ENCODE assay signal across 11 cellular contexts in genomic region chr13:24063281-24063851, GRCh38.
DNase-seq lines count a peak whose midpoint lies in the region; ATAC-seq, FAIRE-seq and TF ChIP-seq lines count a peak whose summit lies in the region.
"Had no signal": no experiment of that assay in that cellular context is flagged by ENCODE, and none has a peak within 500 bp of the region (broad histone marks: within the 10 kb centered on the region; RNA-seq: fewer than 3 reads in every experiment).

No MANE protein-coding gene starts in this region.

- H3K4me3 Mint-ChIP-seq in activated naive CD8-positive, alpha-beta T cell: peak overlapping the region; percentile 69

- TF ChIP-seq RAD21 in liver (IDR thresholded peaks at IDR 0.05) (no peak), HepG2 (CRISPR knock-in tag; IDR thresholded peaks at IDR 0.05) (no peak)

- peaks cover 21% of the 10 kb centered on the region for H3K4me1 Mint-ChIP-seq in activated naive CD8-positive, alpha-beta T cell (ENCODE audit: low read depth)

- H3K27me3 ChIP-seq in liver (ENCODE audit: control insufficient read depth in 4 of 4, insufficient read depth in 4 of 4, low read length in 3 of 4): no peaks in the 10 kb centered on the region
- peaks cover 0 to 5% of the 10 kb centered on the region in 2 experiments; a peak in 2 of 5 replicates for H3K27me3 ChIP-seq in HepG2 (ENCODE audit: control insufficient read depth in 1 of 2, insufficient read depth in 2 of 2, low read length in 2 of 2)
- no peaks in the 10 kb centered on the region for H3K27me3 ChIP-seq in layer of hippocampus (ENCODE audit: control insufficient read depth, insufficient read depth, low read length)
- H3K27me3 ChIP-seq in vagina: no peaks in the 10 kb centered on the region
- no peaks in the 10 kb centered on the region for H3K27me3 ChIP-seq in MM.1S (replicated peaks; ENCODE audit: insufficient read depth, low read length)
- H3K27me3 ChIP-seq in Karpas-422 (ENCODE audit: low read length): 0 out of 2 replicates have a peak, but pooled peaks cover under 1% of the 10 kb centered on the region

- H3K4me2 ChIP-seq in HepG2 (ENCODE audit: low read depth, low read length) (no peak overlapping the region), MM.1S (ENCODE audit: low read depth, low read length) (no peak overlapping the region), Karpas-422 (ENCODE audit: low read depth, low read length, poor library complexity, severe bottlenecking) (no peak overlapping the region)

- H2AFZ ChIP-seq in HepG2 (ENCODE audit: low read length): no peak overlapping the region
- H2AFZ ChIP-seq in MM.1S (ENCODE audit: low read length): no peak overlapping the region
- no peak overlapping the region for H2AFZ ChIP-seq in Karpas-422 (ENCODE audit: low read length)

- H3K27ac Mint-ChIP-seq in activated naive CD8-positive, alpha-beta T cell: peak overlapping the region; percentile 62

- H3F3A ChIP-seq in MM.1S (ENCODE audit: insufficient read depth, low read length): no peaks in the 10 kb centered on the region

- WGBS in liver: 68% methylated on average over 8 of the region's 8 CpGs
- WGBS in HepG2 (ENCODE audit: low lambda C conversion rate): 52% methylated on average over 8 of the region's 8 CpGs

- H3K9me3 ChIP-seq in liver (ENCODE audit: control insufficient read depth in 4 of 4, low read length in 3 of 4): no peaks in the 10 kb centered on the region
- H3K9me3 ChIP-seq in HepG2 (ENCODE audit: low read length): no peaks in the 10 kb centered on the region
- H3K9me3 ChIP-seq in vagina: no peaks in the 10 kb centered on the region
- no peaks in the 10 kb centered on the region for H3K9me3 ChIP-seq in MM.1S (replicated peaks; ENCODE audit: insufficient read depth, low read length)
- no peaks in the 10 kb centered on the region for H3K9me3 ChIP-seq in Karpas-422 (ENCODE audit: low read length)

- no peaks in the 10 kb centered on the region for H3K36me3 Mint-ChIP-seq in activated naive CD8-positive, alpha-beta T cell

- TF ChIP-seq POLR2A in HepG2 (IDR thresholded peaks at IDR 0.05; ENCODE audit: insufficient read depth in 1 of 2, low read depth in 2 of 2, low read length in 2 of 2) (no peak), vagina (IDR thresholded peaks at IDR 0.05) (no peak)

- POLR2A ChIA-PET in HepG2 (lab: Yijun Ruan, JAX): no interaction called here

- no peaks in the 10 kb centered on the region for H3K9me2 ChIP-seq in MM.1S (replicated peaks; ENCODE audit: insufficient read depth, low read length)
- H3K9me2 ChIP-seq in Karpas-422 (replicated peaks; ENCODE audit: insufficient read depth, low read length): no peaks in the 10 kb centered on the region

- FAIRE-seq in HepG2 (lab: Jason Lieb, UNC): no peak
- FAIRE-seq: keratinocyte had no signal

- no peaks in the 10 kb centered on the region for H3K27me3 Mint-ChIP-seq in activated naive CD8-positive, alpha-beta T cell

- CTCF ChIA-PET in HepG2 (lab: Yijun Ruan, JAX; ENCODE audit: low intra/inter-chr PET ratio, low total read pairs): no interaction called here

- H3K36me3 ChIP-seq in liver (ENCODE audit: control insufficient read depth in 4 of 4, insufficient read depth in 3 of 4, low read depth in 1 of 4, low read length in 3 of 4) (no peaks in the 10 kb centered on the region), HepG2 (replicated peaks in 1 of 2; ENCODE audit: control insufficient read depth in 1 of 2, insufficient read depth in 2 of 2, low read length in 2 of 2) (no peaks in the 10 kb centered on the region), vagina (no peaks in the 10 kb centered on the region), MM.1S (replicated peaks; ENCODE audit: insufficient read depth, low read length) (no peaks in the 10 kb centered on the region), Karpas-422 (ENCODE audit: insufficient read depth, low read length) (no peaks in the 10 kb centered on the region)

- H3K27ac ChIP-seq in liver (ENCODE audit: low read depth in 1 of 2, low read length in 2 of 2) (peak overlapping the region in 1 of 2 donors; percentile 82), HepG2 (ENCODE audit: extremely low read length, insufficient read depth, low read length) (no peak overlapping the region), layer of hippocampus (ENCODE audit: low read depth, low read length) (peak overlapping the region; percentile 18), vagina (peak overlapping the region; percentile 31), MM.1S (ENCODE audit: low read length) (no peak overlapping the region), Karpas-422 (ENCODE audit: low read length) (no peak overlapping the region)
- H3K27ac ChIP-seq: C4-2B had no signal

- TF ChIP-seq CTCF in liver (IDR thresholded peaks at IDR 0.05; ENCODE audit: low read depth, low read length, missing input control) (no peak), HepG2 (CRISPR knock-in tag; IDR thresholded peaks at IDR 0.05) (no peak), vagina (IDR thresholded peaks at IDR 0.05) (no peak), MM.1S (IDR thresholded peaks at IDR 0.05; ENCODE audit: low read length) (no peak)

- no peaks in the 10 kb centered on the region for H3K79me2 ChIP-seq in HepG2 (ENCODE audit: insufficient read depth, low read length)
- H3K79me2 ChIP-seq in MM.1S (ENCODE audit: low read length): no peaks in the 10 kb centered on the region
- no peaks in the 10 kb centered on the region for H3K79me2 ChIP-seq in Karpas-422 (ENCODE audit: low read length)

- in situ Hi-C loops in HepG2 (cut with HindIII; ENCODE audit: extremely low pct_ligation_motif_present, low pct_unique_long_range_greater_than_20kb): no loop called here

- intact Hi-C loops in HepG2 (cut with micrococcal nuclease; ENCODE audit: unreplicated experiment): no loop called here
- intact Hi-C loops in vagina (cut with DNase I): no loop called here

- no peak for TF ChIP-seq EP300 in HepG2 (IDR thresholded peaks at IDR 0.05; ENCODE audit: low read depth in 2 of 2, low read length in 2 of 2)
- no peak for TF ChIP-seq EP300 in HepG2 (CRISPR knock-in tag; IDR thresholded peaks at IDR 0.05; ENCODE audit: borderline replicate concordance)

- no peak for ATAC-seq in HepG2

- no TSS peak for BruUV-seq in HepG2 (replicated peaks; lab: Mats Ljungman, UMichigan)

- H3K9ac ChIP-seq in liver (ENCODE audit: low read depth in 1 of 2, low read length in 2 of 2) (no peak overlapping the region), HepG2 (ENCODE audit: insufficient read depth, low read depth, low read length) (no peak overlapping the region), MM.1S (ENCODE audit: low read length) (no peak overlapping the region), Karpas-422 (ENCODE audit: low read length) (no peak overlapping the region)

- DNase-seq in HepG2 (ENCODE audit: low spot score) (no peak), vagina (ENCODE audit: extremely low spot score in 2 of 2) (no peak), NCI-H69 (lab: John Stamatoyannopoulos, UW) (no peak), MM.1S (no peak), Karpas-422 (no peak)
- DNase-seq: activated gamma-delta T cell treated with Interleukin-2 at 50 U/mL for 16 hours had no signal

- no peak overlapping the region for H3K4me3 ChIP-seq in liver (ENCODE audit: low read depth in 1 of 3, low read length in 3 of 3)
- no peak overlapping the region for H3K4me3 ChIP-seq in HepG2 (replicated peaks in 1 of 3; ENCODE audit: insufficient read depth in 1 of 3, low read depth in 2 of 3, low read length in 3 of 3)
- H3K4me3 ChIP-seq in vagina: peak overlapping the region in 1 of 2 donors; percentile 5
- H3K4me3 ChIP-seq in MM.1S (ENCODE audit: low read length): no peak overlapping the region
- no peak overlapping the region for H3K4me3 ChIP-seq in Karpas-422 (ENCODE audit: low read length)

- peaks cover 0 to 15% (median 1%) of the 10 kb centered on the region in 4 donors for H3K4me1 ChIP-seq in liver (ENCODE audit: control insufficient read depth in 4 of 4, insufficient read depth in 4 of 4, low read length in 3 of 4)
- H3K4me1 ChIP-seq in HepG2 (ENCODE audit: insufficient read depth, low read length): 0 out of 2 replicates have a peak, but pooled peaks cover 7% of the 10 kb centered on the region
- no peaks in the 10 kb centered on the region for H3K4me1 ChIP-seq in vagina
- no peaks in the 10 kb centered on the region for H3K4me1 ChIP-seq in MM.1S (ENCODE audit: low read length)
- peaks cover 5% of the 10 kb centered on the region for H3K4me1 ChIP-seq in Karpas-422 (ENCODE audit: low read length)

- H3K9me3 Mint-ChIP-seq in activated naive CD8-positive, alpha-beta T cell (ENCODE audit: low read depth): peaks cover 4% of the 10 kb centered on the region

- H4K20me1 ChIP-seq in HepG2 (ENCODE audit: insufficient read depth, low read length) (no peaks in the 10 kb centered on the region), MM.1S (ENCODE audit: insufficient read depth, low read length) (no peaks in the 10 kb centered on the region), Karpas-422 (ENCODE audit: insufficient read depth, low read depth, low read length) (no peaks in the 10 kb centered on the region)

TF ChIP-seq in liver, 16 proteins besides CTCF, POLR2A, EP300 and RAD21:
- TF ChIP-seq NR2F2 (IDR thresholded peaks at IDR 0.05) (peak; percentile 59), YY1 (IDR thresholded peaks at IDR 0.05) (no peak)

TF ChIP-seq in HepG2, 621 proteins besides CTCF, POLR2A, EP300 and RAD21 (continues in another document):
- TF ChIP-seq ZNF687 (CRISPR knock-in tag; IDR thresholded peaks at IDR 0.05): no peak

Comparison
In these comparisons a context has a peak if more than half of its experiments do, and no peak if none do; other contexts are left out.
1. H3K27ac ChIP-seq: peak in layer of hippocampus (single experiment) and vagina (single experiment); none in HepG2 (single experiment), MM.1S (single experiment) and Karpas-422 (single experiment).